Comparison of ENCODE assay signal across 9 cellular contexts in genomic region chr3:50516048-50516871, GRCh38. TPM values are rescaled to one million over a fixed set of nuclear protein-coding genes. Genes with fewer than 3 reads are reported as not detected.
DNase-seq lines count a peak whose midpoint lies in the region; ATAC-seq and TF ChIP-seq lines count a peak whose summit lies in the region.
"Had no signal": no experiment of that assay in that cellular context is flagged by ENCODE, and none has a peak within 500 bp of the region (broad histone marks: within the 10 kb centered on the region; RNA-seq: fewer than 3 reads in every experiment).

No MANE protein-coding gene starts in this region.

- H3K36me3 ChIP-seq in GM23248 (ENCODE audit: low read depth) (no peaks in the 10 kb centered on the region), Peyer's patch (no peaks in the 10 kb centered on the region), hepatocyte (replicated peaks; ENCODE audit: insufficient read depth, low read depth) (no peaks in the 10 kb centered on the region), psoas muscle (ENCODE audit: insufficient read depth in 1 of 2, low read depth in 1 of 2) (no peaks in the 10 kb centered on the region), OCI-LY7 (ENCODE audit: insufficient read depth, low read length) (no peaks in the 10 kb centered on the region)
- no peaks in the 10 kb centered on the region for H3K36me3 ChIP-seq in CD8-positive, alpha-beta memory T cell (ENCODE audit: insufficient read depth, low read length)

- H3K4me1 Mint-ChIP-seq in CD8-positive, alpha-beta memory T cell = peaks cover 6 to 14% (median 10%) of the 10 kb centered on the region in 3 donors

- H3K27me3 ChIP-seq in GM23248 (replicated peaks; ENCODE audit: insufficient read depth) (peaks cover 37% of the 10 kb centered on the region), Peyer's patch (no peaks in the 10 kb centered on the region), hepatocyte (no peaks in the 10 kb centered on the region), psoas muscle (ENCODE audit: insufficient read depth in 3 of 3, low read length in 2 of 3) (no peaks in the 10 kb centered on the region)
- no peaks in the 10 kb centered on the region for H3K27me3 ChIP-seq in CD8-positive, alpha-beta memory T cell (ENCODE audit: insufficient read depth, low read length, poor library complexity, severe bottlenecking)

- H3K4me2 ChIP-seq in GM23248 (ENCODE audit: unreplicated experiment) (no peak overlapping the region), hepatocyte (peak overlapping the region; percentile 54), OCI-LY7 (ENCODE audit: low read length) (no peak overlapping the region)

- H3K9ac ChIP-seq in GM23248 = no peak overlapping the region

- DNase-seq in GM23248 (peak; percentile 13), Peyer's patch (peak in 2 of 3 donors; percentile 19 to 48), hepatocyte (ENCODE audit: low spot score) (peak; percentile 91), psoas muscle (peak; percentile 56 to 79), OCI-LY7 (ENCODE audit: low spot score) (no peak), AG08396 (ENCODE audit: low spot score) (no peak), NCI-H2196 (lab: John Stamatoyannopoulos, UW; ENCODE audit: unreplicated experiment) (no peak)
- DNase-seq in CD8-positive, alpha-beta memory T cell = no peak
- DNase-seq: NCI-H1048 had no signal

- H2AFZ ChIP-seq in GM23248 (no peak overlapping the region), hepatocyte (peak overlapping the region; percentile 0), OCI-LY7 (ENCODE audit: low read length) (no peak overlapping the region)

- peak; percentile 22 to 51 (median 38) for ATAC-seq in psoas muscle

- H3F3A ChIP-seq in GM23248 (ENCODE audit: insufficient read depth) = no peaks in the 10 kb centered on the region

- H3K9me3 ChIP-seq in GM23248 (ENCODE audit: low read depth) (no peaks in the 10 kb centered on the region), Peyer's patch (no peaks in the 10 kb centered on the region), hepatocyte (ENCODE audit: low read depth) (no peaks in the 10 kb centered on the region), psoas muscle (no peaks in the 10 kb centered on the region), OCI-LY7 (ENCODE audit: low read length) (no peaks in the 10 kb centered on the region)
- no peaks in the 10 kb centered on the region for H3K9me3 ChIP-seq in CD8-positive, alpha-beta memory T cell (ENCODE audit: low read length)

- no peak overlapping the region for H3K4me3 ChIP-seq in GM23248
- peak overlapping the region in 1 of 4 donors; percentile 11 for H3K4me3 ChIP-seq in Peyer's patch
- no peak overlapping the region for H3K4me3 ChIP-seq in hepatocyte
- H3K4me3 ChIP-seq in psoas muscle = peak overlapping the region; percentile 15
- H3K4me3 ChIP-seq in OCI-LY7 (ENCODE audit: low read depth, low read length, poor library complexity, severe bottlenecking) = no peak overlapping the region
- no peak overlapping the region for H3K4me3 ChIP-seq in CD8-positive, alpha-beta memory T cell (ENCODE audit: low read length)

- CTCF ChIA-PET in OCI-LY7 (lab: Charles Lee; ENCODE audit: unreplicated experiment) = no interaction called here
- CTCF ChIA-PET in CD8-positive, alpha-beta memory T cell (lab: Charles Lee) = interaction anchor here (1.1 to 2.3 kb wide), 3 partner anchors 12 to 99 kb away, joined by 3 to 9 read pairs (median 4); partner anchors contain the start of gene CACNA2D2

- H3K4me3 Mint-ChIP-seq in CD8-positive, alpha-beta memory T cell = no peak overlapping the region

- no TSS peak for BruUV-seq in OCI-LY7 (replicated peaks; lab: Mats Ljungman, UMichigan)

- no peak for TF ChIP-seq CTCF in Peyer's patch (IDR thresholded peaks at IDR 0.05)
- no peak for TF ChIP-seq CTCF in hepatocyte (IDR thresholded peaks at IDR 0.05; ENCODE audit: poor library complexity)
- no peak for TF ChIP-seq CTCF in psoas muscle (IDR thresholded peaks at IDR 0.05)
- TF ChIP-seq CTCF in OCI-LY7 (conservative IDR thresholded peaks at IDR 0.05; ENCODE audit: low read length) = no peak

- no peaks in the 10 kb centered on the region for H3K9me3 Mint-ChIP-seq in CD8-positive, alpha-beta memory T cell

- POLR2A ChIA-PET in OCI-LY7 (lab: Charles Lee) = no interaction called here
- POLR2A ChIA-PET in CD8-positive, alpha-beta memory T cell (lab: Charles Lee) = no interaction called here

- H3K27ac Mint-ChIP-seq in CD8-positive, alpha-beta memory T cell = no peak overlapping the region

- intact Hi-C loops in psoas muscle (cut with DNase I) = loop anchor here in 1 of 2 donors (5.0 kb wide), 1 partner anchor 96 kb away; the partner anchor contains the start of gene CISH
- intact Hi-C loops in OCI-LY7 (cut with micrococcal nuclease; ENCODE audit: unreplicated experiment) = no loop called here

- H4K20me1 ChIP-seq in GM23248 (ENCODE audit: insufficient read depth) (no peaks in the 10 kb centered on the region), hepatocyte (ENCODE audit: insufficient read depth, poor library complexity, severe bottlenecking) (no peaks in the 10 kb centered on the region), OCI-LY7 (ENCODE audit: insufficient read depth, low read length) (no peaks in the 10 kb centered on the region; the same call in 1 of the 2 replicates)

- in situ Hi-C loops in GM23248 (cut with MboI) = no loop called here

- no peaks in the 10 kb centered on the region for H3K36me3 Mint-ChIP-seq in CD8-positive, alpha-beta memory T cell

- no peaks in the 10 kb centered on the region for H3K9me2 ChIP-seq in GM23248 (ENCODE audit: insufficient read depth)
- H3K9me2 ChIP-seq in hepatocyte (replicated peaks; ENCODE audit: insufficient read depth) = no peaks in the 10 kb centered on the region
- no peaks in the 10 kb centered on the region for H3K9me2 ChIP-seq in OCI-LY7 (ENCODE audit: insufficient read depth, low read length)

- peaks cover 3 to 10% of the 10 kb centered on the region in 2 donors for H3K27me3 Mint-ChIP-seq in CD8-positive, alpha-beta memory T cell

- H3K79me2 ChIP-seq in GM23248 (ENCODE audit: insufficient read depth) (no peaks in the 10 kb centered on the region), hepatocyte (no peaks in the 10 kb centered on the region), OCI-LY7 (ENCODE audit: insufficient read depth, low read depth, low read length) (no peaks in the 10 kb centered on the region)

- H3K27ac ChIP-seq in GM23248 (no peak overlapping the region), Peyer's patch (peak overlapping the region in 3 of 4 donors; percentile 17 to 60 (median 52)), hepatocyte (peak overlapping the region; percentile 79), psoas muscle (no peak overlapping the region), OCI-LY7 (ENCODE audit: low read depth, low read length, poor library complexity, severe bottlenecking) (no peak overlapping the region)
- H3K27ac ChIP-seq in CD8-positive, alpha-beta memory T cell (ENCODE audit: low read depth, low read length) = no peak overlapping the region

- H3K4me1 ChIP-seq in GM23248 (ENCODE audit: insufficient read depth) (no peaks in the 10 kb centered on the region), Peyer's patch (peaks cover 0 to 15% (median 2%) of the 10 kb centered on the region in 4 donors), hepatocyte (ENCODE audit: insufficient read depth) (peaks cover 31% of the 10 kb centered on the region), psoas muscle (no peaks in the 10 kb centered on the region), OCI-LY7 (ENCODE audit: insufficient read depth, low read length, poor library complexity, severe bottlenecking) (peaks cover 6% of the 10 kb centered on the region)
- no peaks in the 10 kb centered on the region for H3K4me1 ChIP-seq in CD8-positive, alpha-beta memory T cell (ENCODE audit: insufficient read depth, low read length)

- no peak for TF ChIP-seq POLR2A in Peyer's patch (IDR thresholded peaks at IDR 0.05)

- WGBS in GM23248 (ENCODE audit: low coverage in 1 of 2, low lambda C conversion rate in 2 of 2, missing lambda C conversion rate in 2 of 2), 2 experiments = 40 to 42% methylated on average over 13 of the region's 13 CpGs
- 14% methylated on average over 12 of the region's 13 CpGs for WGBS in hepatocyte (ENCODE audit: low lambda C conversion rate, missing lambda C conversion rate)
- WGBS in psoas muscle, 3 donors = 40 to 49% (median 46%) methylated on average over 13 of the region's 13 CpGs

RNA-seq across cellular contexts. Expression of gene CACNA2D2, which starts 12.8 kb away (rescaled TPM):
- total RNA-seq in GM23248 (2014; rRNA removed; shearing (Covaris generic)) = not detected in 2 replicates
- not detected in 2 replicates for polyA plus RNA-seq in GM23248 (2016; fragmentation: Nextera tagmentation; extraction: Ambion mirVana)
- 1 to 10 TPM in 3 of 4 donors, under 1 TPM in 1; 0.88 to 5.8 (median 1.2) TPM for total RNA-seq in Peyer's patch
- 0.87 and 1.2 TPM in 2 replicates for total RNA-seq in hepatocyte
- 1.4 and 1.5 TPM in 2 replicates for polyA plus RNA-seq in hepatocyte
- total RNA-seq in psoas muscle = 1 to 10 TPM in 2 of 4 donors, under 1 TPM in 2; 0.56 to 1.6 (median 1.2) TPM
- under 1 TPM; 0.14 to 0.83 (median 0.77) TPM for polyA plus RNA-seq in psoas muscle
- total RNA-seq in OCI-LY7 (2014; rRNA removed; shearing (Covaris generic)) = 0.09 TPM in 1 of 2 replicates, not detected in the other
- 0.21 and 0.28 TPM in 2 replicates for total RNA-seq in OCI-LY7 (2022)
- 1 to 10 TPM in 1 of 2 experiments, under 1 TPM in 1; 0.73 to 1.1 TPM for total RNA-seq in CD8-positive, alpha-beta memory T cell
- polyA plus RNA-seq in CD8-positive, alpha-beta memory T cell = 2.6 TPM

RNA-seq across cellular contexts. Expression of gene C3orf18, which starts 51.3 kb away (rescaled TPM):
- total RNA-seq in GM23248 (2014; rRNA removed; shearing (Covaris generic)) = 17.4 and 36.8 TPM in 2 replicates
- polyA plus RNA-seq in GM23248 (2016; fragmentation: Nextera tagmentation; extraction: Ambion mirVana) (17.3 and 19.3 TPM in 2 replicates), hepatocyte (2.9 and 6.1 TPM in 2 replicates), psoas muscle (10 to 100 TPM; 14.0 to 26.3 (median 18.8) TPM)
- total RNA-seq in Peyer's patch (10 to 100 TPM in 1 of 4 donors, 1 to 10 TPM in 2, not detected in 1; 1.1 to 26.4 (median 3.2) TPM), hepatocyte (4.7 and 5.6 TPM in 2 replicates), psoas muscle (10 to 100 TPM in 3 of 4 donors, 1 to 10 TPM in 1; 7.3 to 30.1 (median 15.2) TPM), OCI-LY7 (2022) (8.0 and 9.5 TPM in 2 replicates)
- 3.9 and 8.0 TPM in 2 replicates for total RNA-seq in OCI-LY7 (2014; rRNA removed; shearing (Covaris generic))
- total RNA-seq in CD8-positive, alpha-beta memory T cell = 10 to 100 TPM; 11.5 to 13.0 TPM
- polyA plus RNA-seq in CD8-positive, alpha-beta memory T cell = 15.8 TPM

RNA-seq across cellular contexts. Expression of gene HEMK1, which starts 53.1 kb away (rescaled TPM):
- 15.8 and 15.9 TPM in 2 replicates for total RNA-seq in GM23248 (2014; rRNA removed; shearing (Covaris generic))
- 17.3 and 18.4 TPM in 2 replicates for polyA plus RNA-seq in GM23248 (2016; fragmentation: Nextera tagmentation; extraction: Ambion mirVana)
- 10 to 100 TPM in 3 of 4 donors, 1 to 10 TPM in 1; 8.6 to 15.3 (median 12.5) TPM for total RNA-seq in Peyer's patch
- total RNA-seq in hepatocyte = 18.5 and 18.6 TPM in 2 replicates
- 21.8 and 27.2 TPM in 2 replicates for polyA plus RNA-seq in hepatocyte
- 10 to 100 TPM in 2 of 4 donors, 1 to 10 TPM in 2; 6.1 to 16.2 (median 9.3) TPM for total RNA-seq in psoas muscle
- 10 to 100 TPM in 1 of 3 donors, 1 to 10 TPM in 2; 6.4 to 12.8 (median 10.0) TPM for polyA plus RNA-seq in psoas muscle
- 18.9 and 19.3 TPM in 2 replicates for total RNA-seq in OCI-LY7 (2014; rRNA removed; shearing (Covaris generic))
- 27.4 and 30.1 TPM in 2 replicates for total RNA-seq in OCI-LY7 (2022)
- 10 to 100 TPM; 51.8 to 55.0 TPM for total RNA-seq in CD8-positive, alpha-beta memory T cell
- polyA plus RNA-seq in CD8-positive, alpha-beta memory T cell = 27.4 TPM

Comparison
In these comparisons a context has a peak if more than half of its experiments do, and no peak if none do; other contexts are left out.
1. DNase-seq: peak in GM23248 (single experiment), Peyer's patch (2 of 3), hepatocyte (single experiment) and psoas muscle (2 of 2); none in OCI-LY7 (single experiment), CD8-positive, alpha-beta memory T cell (0 of 5), AG08396 (single experiment) and NCI-H2196 (single experiment).
2. H3K27ac ChIP-seq: peak in Peyer's patch (3 of 4) and hepatocyte (single experiment); none in GM23248 (single experiment), psoas muscle (single experiment), OCI-LY7 (single experiment) and CD8-positive, alpha-beta memory T cell (single experiment).